ENCODE assay signal across 9 cellular contexts in the genomic region with DNA sequence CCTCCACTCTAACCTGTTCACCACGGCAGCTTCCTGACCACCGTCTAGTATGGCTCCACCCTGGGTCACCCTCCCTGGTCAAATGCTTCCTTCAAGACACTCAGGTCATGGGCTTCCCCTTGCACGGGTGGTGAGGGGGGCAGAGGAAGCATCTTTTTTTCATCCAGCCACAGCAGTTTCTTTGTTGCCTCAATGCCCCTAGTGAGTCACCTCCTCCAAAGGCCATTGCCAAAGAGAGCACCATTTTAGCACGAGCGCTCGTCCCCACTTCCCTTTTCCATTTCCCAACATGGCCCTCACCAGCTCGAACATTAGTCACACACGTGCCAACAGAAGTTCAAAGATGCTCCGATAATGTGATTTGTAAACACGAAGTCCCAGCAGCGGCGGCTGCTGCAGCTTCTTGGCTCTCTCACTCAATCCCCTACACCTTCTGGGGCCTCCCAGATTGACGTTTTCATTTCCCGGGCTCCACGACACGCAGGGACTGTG.
DNase-seq lines count a peak whose midpoint lies in the region; ATAC-seq, FAIRE-seq and TF ChIP-seq lines count a peak whose summit lies in the region.
"Had no signal": no experiment of that assay in that cellular context is flagged by ENCODE, and none has a peak within 500 bp of the region (broad histone marks: within the 10 kb centered on the region; RNA-seq: fewer than 3 reads in every experiment).

No MANE protein-coding gene starts in this region.

- H3K27me3 ChIP-seq in OCI-LY3 (ENCODE audit: low read depth, low read length) (peaks cover 5% of the 10 kb centered on the region), A673 (replicated peaks; ENCODE audit: insufficient read depth, low read depth, low read length, poor library complexity) (no peaks in the 10 kb centered on the region)

- CTCF ChIA-PET in A673 (lab: Charles Lee): no interaction called here

- H3K9me3 ChIP-seq in OCI-LY3 (ENCODE audit: insufficient read depth, low read length) (no peaks in the 10 kb centered on the region), A673 (ENCODE audit: low read depth, low read length, poor library complexity, severe bottlenecking) (no peaks in the 10 kb centered on the region)

- intact Hi-C loops in left cardiac atrium (cut with DNase I): loop anchor here in 1 of 2 donors (10.0 kb wide), 1 partner anchor 51 kb away; no protein-coding TSS in a partner anchor
- intact Hi-C loops in A673 (cut with micrococcal nuclease; ENCODE audit: unreplicated experiment): no loop called here

- ATAC-seq in left cardiac atrium (peak in 1 of 2 donors; percentile 48), GM21526 (IDR thresholded peaks at IDR 0.05; ENCODE audit: low FRiP score, unreplicated experiment) (no peak)

- no peaks in the 10 kb centered on the region for H3K79me2 ChIP-seq in OCI-LY3 (ENCODE audit: low read length)

- POLR2A ChIA-PET in A673 (lab: Charles Lee; ENCODE audit: low non-redundant PET): no interaction called here

- H3K4me3 ChIP-seq in OCI-LY3 (ENCODE audit: low read length): no peak overlapping the region
- no peak overlapping the region for H3K4me3 ChIP-seq in A673 (ENCODE audit: low read depth, low read length, poor library complexity, severe bottlenecking)

- H3K36me3 ChIP-seq in OCI-LY3 (replicated peaks; ENCODE audit: low read depth, low read length): no peaks in the 10 kb centered on the region
- H3K36me3 ChIP-seq in A673 (ENCODE audit: insufficient read depth, low read length, poor library complexity, severe bottlenecking): no peaks in the 10 kb centered on the region

- FAIRE-seq in GM12891 (lab: Jason Lieb, UNC): no peak

- H4K20me1 ChIP-seq in OCI-LY3 (ENCODE audit: insufficient read depth, low read length): no peaks in the 10 kb centered on the region

- H2AFZ ChIP-seq in OCI-LY3 (ENCODE audit: low read depth, low read length): no peak overlapping the region

- no peak overlapping the region for H3K9ac ChIP-seq in OCI-LY3 (ENCODE audit: low read length)

- no TSS peak for BruUV-seq in A673 (replicated peaks; lab: Mats Ljungman, UMichigan)

- H3K4me1 ChIP-seq in OCI-LY3 (ENCODE audit: low read length) (peaks cover 15% of the 10 kb centered on the region), A673 (ENCODE audit: insufficient read depth, low read length, poor library complexity, severe bottlenecking) (no peaks in the 10 kb centered on the region)

- no peak for TF ChIP-seq POLR2A in GM12891 (IDR thresholded peaks at IDR 0.05; ENCODE audit: low read depth, low read length)

- H3K4me2 ChIP-seq in OCI-LY3 (ENCODE audit: low read length): 0 out of 2 replicates have a peak overlapping the region, but pooled peaks have one; percentile 56

- TF ChIP-seq CTCF in OCI-LY3 (IDR thresholded peaks at IDR 0.05; ENCODE audit: low read depth, low read length) (no peak), A673 (conservative IDR thresholded peaks at IDR 0.05; ENCODE audit: low read depth, low read length) (no peak)

- no peak for DNase-seq in GM12891 (ENCODE audit: insufficient read length, low spot score)
- DNase-seq in left cardiac atrium: peak; percentile 34
- peak; percentile 29 for DNase-seq in retina
- DNase-seq in A673 (ENCODE audit: low spot score): no peak
- DNase-seq in NCI-H82 (lab: John Stamatoyannopoulos, UW): no peak
- DNase-seq in NCI-H774 (lab: John Stamatoyannopoulos, UW): no peak
- DNase-seq: NCI-H2171 had no signal

- no peak overlapping the region for H3K27ac ChIP-seq in OCI-LY3 (ENCODE audit: low read length)
- H3K27ac ChIP-seq in A673 (ENCODE audit: low read depth, low read length, poor library complexity, severe bottlenecking): no peak overlapping the region

TF ChIP-seq in GM12891, 5 proteins besides CTCF, POLR2A, EP300 and RAD21:
- TF ChIP-seq SPI1 (IDR thresholded peaks at IDR 0.05; ENCODE audit: low read depth, low read length) (peak; percentile 86), POLR2AphosphoS5 (IDR thresholded peaks at IDR 0.05; ENCODE audit: low read depth, low read length) (no peak), PAX5 (IDR thresholded peaks at IDR 0.05; ENCODE audit: insufficient read depth, low read length, severe bottlenecking) (no peak)

Comparison
In these comparisons a context has a peak if more than half of its experiments do, and no peak if none do; other contexts are left out.
1. DNase-seq: peak in left cardiac atrium (single experiment) and retina (single experiment); none in GM12891 (single experiment), A673 (single experiment), NCI-H82 (single experiment) and NCI-H774 (single experiment).